8 cellular contexts compared by ENCODE assay signal in the genomic region with DNA sequence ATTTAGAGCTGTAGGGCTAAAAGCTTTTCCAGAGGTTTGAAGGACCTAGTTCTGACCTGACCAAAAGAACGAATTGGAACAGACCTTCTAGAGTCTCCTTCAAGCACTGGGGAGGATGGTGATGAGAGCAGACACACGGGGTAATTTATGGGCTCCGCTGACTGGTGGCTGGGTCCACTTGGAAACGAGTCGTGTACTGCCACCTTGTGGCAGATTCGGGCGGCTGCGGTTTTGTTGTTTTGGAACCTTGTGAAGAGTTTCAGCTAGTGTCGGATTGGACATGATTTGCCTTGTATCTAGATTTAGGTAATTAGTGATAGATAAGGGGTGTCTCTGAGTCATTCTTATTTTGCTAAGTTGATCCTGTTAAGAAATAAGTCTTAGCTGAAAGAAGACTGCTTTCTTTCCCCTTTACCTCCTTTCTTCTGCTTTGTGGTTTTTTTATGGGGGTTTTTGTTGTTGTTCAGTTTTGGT.
DNase-seq lines count a peak whose midpoint lies in the region; ATAC-seq and TF ChIP-seq lines count a peak whose summit lies in the region.

No MANE protein-coding gene starts in this region.

- TF ChIP-seq RAD21 in SK-N-SH (IDR thresholded peaks at IDR 0.05; ENCODE audit: low read length) = peak; percentile 95

- H3F3A ChIP-seq in SK-N-SH (replicated peaks; ENCODE audit: insufficient read depth) = peaks cover 4% of the 10 kb centered on the region

- no peaks in the 10 kb centered on the region for H3K9me3 ChIP-seq in SK-N-SH
- no peaks in the 10 kb centered on the region for H3K9me3 ChIP-seq in ovary
- no peaks in the 10 kb centered on the region for H3K9me3 ChIP-seq in tibial artery

- no peak overlapping the region for H2AFZ ChIP-seq in SK-N-SH (ENCODE audit: low read depth)

- TF ChIP-seq CTCF in SK-N-SH (IDR thresholded peaks at IDR 0.05) (peak; percentile 94), ovary (IDR thresholded peaks at IDR 0.05) (peak; percentile 52 to 76 (median 56)), tibial artery (IDR thresholded peaks at IDR 0.05) (peak; percentile 74 to 80)

- H3K4me1 ChIP-seq in SK-N-SH (ENCODE audit: control insufficient read depth in 1 of 2, insufficient read depth in 2 of 2, low read depth in 1 of 2, low read length in 1 of 2) (peaks cover 0 to 2% of the 10 kb centered on the region in 2 experiments; a peak in 1 of 4 replicates), ovary (ENCODE audit: insufficient read depth) (no peaks in the 10 kb centered on the region), tibial artery (peaks cover 0 to 4% (median 0%) of the 10 kb centered on the region in 4 donors)

- H3K9ac ChIP-seq in SK-N-SH = no peak overlapping the region

- POLR2A ChIA-PET in SK-N-SH (lab: Yijun Ruan, JAX) = no interaction called here

- H3K36me3 Mint-ChIP-seq in activated naive CD4-positive, alpha-beta T cell treated with anti-CD3 and anti-CD28 coated beads for 36 hours (ENCODE audit: low read depth) = peaks cover 11% of the 10 kb centered on the region

- H3K27ac ChIP-seq in SK-N-SH (ENCODE audit: low read depth in 2 of 2, low read length in 1 of 2) (no peak overlapping the region), ovary (no peak overlapping the region), tibial artery (no peak overlapping the region)

- H3K27me3 ChIP-seq in SK-N-SH (ENCODE audit: insufficient read depth) = no peaks in the 10 kb centered on the region
- H3K27me3 ChIP-seq in ovary = no peaks in the 10 kb centered on the region
- H3K27me3 ChIP-seq in tibial artery = no peaks in the 10 kb centered on the region

- TF ChIP-seq POLR2A in ovary (IDR thresholded peaks at IDR 0.05) = no peak

- H3K9me2 ChIP-seq in SK-N-SH = no peaks in the 10 kb centered on the region

- TF ChIP-seq EP300 in SK-N-SH (IDR thresholded peaks at IDR 0.05; ENCODE audit: borderline replicate concordance in 1 of 2, low read depth in 1 of 2, low read length in 1 of 2) (no peak; a peak in 1 of 4 replicates), ovary (IDR thresholded peaks at IDR 0.05) (no peak)

- H3K4me2 ChIP-seq in SK-N-SH = no peak overlapping the region

- H3K79me2 ChIP-seq in SK-N-SH (ENCODE audit: insufficient read depth) = no peaks in the 10 kb centered on the region

- ATAC-seq in HG03439 (IDR thresholded peaks at IDR 0.05; ENCODE audit: unreplicated experiment) = no peak

- H3K36me3 ChIP-seq in SK-N-SH (replicated peaks in 1 of 2; ENCODE audit: control insufficient read depth in 1 of 2, insufficient read depth in 2 of 2, low read length in 1 of 2) (peaks cover 17% of the 10 kb centered on the region in 2 experiments), ovary (no peaks in the 10 kb centered on the region), tibial artery (peaks cover 12 to 28% (median 15%) of the 10 kb centered on the region in 3 donors)

- 12% methylated on average over 9 of the region's 9 CpGs for WGBS in SK-N-SH (ENCODE audit: low lambda C conversion rate)
- WGBS in ovary, 3 donors = 6 to 7% (median 6%) methylated on average over 9 of the region's 9 CpGs

- no peaks in the 10 kb centered on the region for H3K9me3 Mint-ChIP-seq in activated naive CD4-positive, alpha-beta T cell treated with anti-CD3 and anti-CD28 coated beads for 36 hours

- peaks cover 12% of the 10 kb centered on the region for H3K4me1 Mint-ChIP-seq in activated naive CD4-positive, alpha-beta T cell treated with anti-CD3 and anti-CD28 coated beads for 36 hours (ENCODE audit: low read depth)

- DNase-seq in GDM1 (lab: John Stamatoyannopoulos, UW) (peak; percentile 51), NCI-H1048 (lab: John Stamatoyannopoulos, UW) (peak; percentile 21), SK-N-SH (peak; percentile 82), globus pallidus (ENCODE audit: low spot score) (peak; percentile 81), ovary (peak; percentile 64 to 81 (median 77)), tibial artery (peak; percentile 58 to 81)
- peak; percentile 92 for DNase-seq in activated naive CD4-positive, alpha-beta T cell treated with anti-CD3 and anti-CD28 coated beads for 36 hours

- H3K4me3 ChIP-seq in SK-N-SH (ENCODE audit: low read depth in 2 of 2, low read length in 1 of 2) = no peak overlapping the region; a peak in 1 of 4 replicates
- no peak overlapping the region for H3K4me3 ChIP-seq in ovary
- no peak overlapping the region for H3K4me3 ChIP-seq in tibial artery

- H3K27me3 Mint-ChIP-seq in activated naive CD4-positive, alpha-beta T cell treated with anti-CD3 and anti-CD28 coated beads for 36 hours (ENCODE audit: low read depth) = no peaks in the 10 kb centered on the region

- intact Hi-C loops in activated naive CD4-positive, alpha-beta T cell treated with anti-CD3 and anti-CD28 coated beads for 36 hours (cut with micrococcal nuclease) = loop anchor here (1.0 to 5.0 kb wide), 3 partner anchors 285 to 418 kb away; no protein-coding TSS in a partner anchor
- intact Hi-C loops in ovary (cut with DNase I) (loop anchor here in 3 of 4 donors (5.0 kb wide), 2 partner anchors 415 to 420 kb away; no protein-coding TSS in a partner anchor), tibial artery (cut with DNase I; ENCODE audit: low total_unique reads) (loop anchor here (5.0 kb wide), 1 partner anchor 420 kb away; no protein-coding TSS in a partner anchor)

- H3K27ac Mint-ChIP-seq in activated naive CD4-positive, alpha-beta T cell treated with anti-CD3 and anti-CD28 coated beads for 36 hours = no peak overlapping the region

- H4K20me1 ChIP-seq in SK-N-SH (ENCODE audit: insufficient read depth) = no peaks in the 10 kb centered on the region; the same call in 1 of the 2 replicates

- H3K4me3 Mint-ChIP-seq in activated naive CD4-positive, alpha-beta T cell treated with anti-CD3 and anti-CD28 coated beads for 36 hours = no peak overlapping the region

- CTCF ChIA-PET in SK-N-SH (lab: Yijun Ruan, JAX) = interaction anchor here (0.6 to 10.7 kb wide), 100 partner anchors 9 to 512 kb away, joined by 3 to 236 read pairs (median 5); partner anchors contain the start of genes LHX1, MRM1 and PIGW
- CTCF ChIA-PET in activated naive CD4-positive, alpha-beta T cell treated with anti-CD3 and anti-CD28 coated beads for 36 hours (lab: Charles Lee) = interaction anchor here (0.6 to 4.0 kb wide), 32 partner anchors 9 to 1493 kb away, joined by 3 to 23 read pairs (median 4); partner anchors contain the start of gene MRM1

TF ChIP-seq in SK-N-SH, 30 proteins besides CTCF, POLR2A, EP300 and RAD21:
- no peak for TF ChIP-seq TAF1 (IDR thresholded peaks at IDR 0.05; ENCODE audit: borderline replicate concordance, low read depth, low read length)
- no peak for TF ChIP-seq GATA2 (CRISPR knock-in tag; IDR thresholded peaks at IDR 0.05)
- TF ChIP-seq, protein P1, sequence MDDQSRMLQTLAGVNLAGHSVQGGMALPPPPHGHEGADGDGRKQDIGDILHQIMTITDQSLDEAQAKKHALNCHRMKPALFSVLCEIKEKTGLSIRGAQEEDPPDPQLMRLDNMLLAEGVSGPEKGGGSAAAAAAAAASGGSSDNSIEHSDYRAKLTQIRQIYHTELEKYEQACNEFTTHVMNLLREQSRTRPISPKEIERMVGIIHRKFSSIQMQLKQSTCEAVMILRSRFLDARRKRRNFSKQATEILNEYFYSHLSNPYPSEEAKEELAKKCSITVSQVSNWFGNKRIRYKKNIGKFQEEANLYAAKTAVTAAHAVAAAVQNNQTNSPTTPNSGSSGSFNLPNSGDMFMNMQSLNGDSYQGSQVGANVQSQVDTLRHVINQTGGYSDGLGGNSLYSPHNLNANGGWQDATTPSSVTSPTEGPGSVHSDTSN (IDR thresholded peaks at IDR 0.05) = peak; percentile 85
- no peak for TF ChIP-seq EZH2phosphoT487 (IDR thresholded peaks at IDR 0.05; ENCODE audit: borderline replicate concordance, low read depth)
- TF ChIP-seq TEAD4 (IDR thresholded peaks at IDR 0.05; ENCODE audit: borderline replicate concordance, insufficient read depth) = no peak
- no peak for TF ChIP-seq REST (IDR thresholded peaks at IDR 0.05; ENCODE audit: low read depth, low read length)
- TF ChIP-seq SMC3 (IDR thresholded peaks at IDR 0.05; ENCODE audit: low read depth, low read length) = peak; percentile 94
- no peak for TF ChIP-seq MXI1 (IDR thresholded peaks at IDR 0.05; ENCODE audit: low read depth, low read length)
- TF ChIP-seq NRF1 (IDR thresholded peaks at IDR 0.05; ENCODE audit: low read depth, low read length) = 0 out of 2 replicates have a peak, but pooled peaks have one; percentile 7

Comparison
In these comparisons a context has a peak if more than half of its experiments do, and no peak if none do; other contexts are left out.
1. DNase-seq: peak in every context shown above with its lines; median percentile 92 in activated naive CD4-positive, alpha-beta T cell treated with anti-CD3 and anti-CD28 coated beads for 36 hours; 82 in SK-N-SH; 81 in globus pallidus; 77 in ovary; 70 in tibial artery; 51 in GDM1; 21 in NCI-H1048.